Comparison of ENCODE assay signal across 11 cellular contexts in the genomic region with DNA sequence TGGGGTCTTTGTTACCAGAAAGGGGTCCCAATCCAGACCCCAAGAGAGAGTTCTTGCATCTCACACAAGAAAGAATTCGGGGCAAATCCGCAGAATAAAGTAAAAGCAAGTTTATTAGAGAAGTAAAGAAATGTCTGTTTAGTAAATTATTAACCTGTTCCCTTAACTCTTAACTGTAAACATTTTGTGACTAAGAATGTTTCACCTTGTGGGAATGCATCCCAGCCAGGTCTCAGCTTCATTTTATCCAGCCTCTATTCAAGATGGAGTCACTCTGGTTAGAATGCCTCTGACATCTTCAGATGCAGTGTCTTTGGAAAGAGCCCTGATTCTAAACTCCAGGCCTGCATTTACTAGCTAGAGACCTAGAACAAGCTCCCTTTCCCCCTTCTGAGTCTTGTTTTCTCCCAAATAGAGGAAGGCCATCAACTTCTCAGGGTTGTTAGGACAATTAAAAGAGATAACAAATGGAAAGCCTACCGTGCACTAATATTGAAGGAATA. TPM values are rescaled to one million over a fixed set of nuclear protein-coding genes. Genes with fewer than 3 reads are reported as not detected.
"Had no signal": no experiment of that assay in that cellular context is flagged by ENCODE, and none has a peak within 500 bp of the region (broad histone marks: within the 10 kb centered on the region; RNA-seq: fewer than 3 reads in every experiment).

No MANE protein-coding gene starts in this region.

- H3K36me3 Mint-ChIP-seq: activated naive CD4-positive, alpha-beta T cell treated with anti-CD3 and anti-CD28 coated beads, Interleukin-2, amount 50 U/mL, for 24 hours had no signal

- DNase-seq: activated B cell treated with CpG ODN at 0.5 μM for 24 hours; activated CD4-positive, alpha-beta T cell treated with anti-CD3 and anti-CD28 coated beads, Interleukin-2, amount 10 ng/mL, durations not matched to agents 7 days and 5 days; left ventricle myocardium superior; transverse colon had no signal

- H3K4me3 Mint-ChIP-seq: activated B cell treated with CpG ODN at 0.5 μM for 24 hours; activated CD4-positive, alpha-beta T cell treated with anti-CD3 and anti-CD28 coated beads, Interleukin-2, amount 10 ng/mL, durations not matched to agents 7 days and 5 days; activated naive CD4-positive, alpha-beta T cell treated with anti-CD3 and anti-CD28 coated beads, Interleukin-2, amount 50 U/mL, for 24 hours had no signal

- H3K27ac ChIP-seq: gastroesophageal sphincter, neutrophil, SK-N-MC, skin epidermis, transverse colon had no signal

- ATAC-seq: gastroesophageal sphincter, left ventricle myocardium superior had no signal

- H3K9me3 Mint-ChIP-seq: activated B cell treated with CpG ODN at 0.5 μM for 24 hours; activated CD4-positive, alpha-beta T cell treated with anti-CD3 and anti-CD28 coated beads, Interleukin-2, amount 10 ng/mL, durations not matched to agents 7 days and 5 days; activated naive CD4-positive, alpha-beta T cell treated with anti-CD3 and anti-CD28 coated beads, Interleukin-2, amount 50 U/mL, for 24 hours had no signal

- H3K27ac Mint-ChIP-seq: activated B cell treated with CpG ODN at 0.5 μM for 24 hours; activated CD4-positive, alpha-beta T cell treated with anti-CD3 and anti-CD28 coated beads, Interleukin-2, amount 10 ng/mL, durations not matched to agents 7 days and 5 days; activated naive CD4-positive, alpha-beta T cell treated with anti-CD3 and anti-CD28 coated beads, Interleukin-2, amount 50 U/mL, for 24 hours had no signal

- H3K9me3 ChIP-seq: gastroesophageal sphincter, neutrophil, transverse colon had no signal

RNA-seq across cellular contexts. Expression of a gene that starts 4.5 kb away (rescaled TPM):
- total RNA-seq: activated CD4-positive, alpha-beta T cell treated with anti-CD3 and anti-CD28 coated beads, Interleukin-2, amount 10 ng/mL, durations not matched to agents 7 days and 5 days; activated CD8-positive, alpha-beta memory T cell treated with anti-CD3 and anti-CD28 coated beads for 36 hours; T-helper 1 cell treated with Interleukin-12 subunit alpha and Interleukin-12 subunit beta and Interleukin-4 antibody, amounts not matched to agents 30 ng/mL and 1 ng/mL, for 36 hours had no signal
